In genomic region chr18:36143391-36143790, GRCh38 we compare ENCODE assay signal across 35 cellular contexts.
"Had no signal": no experiment of that assay in that cellular context is flagged by ENCODE, and none has a peak within 500 bp of the region (broad histone marks: within the 10 kb centered on the region; RNA-seq: fewer than 3 reads in every experiment).

No MANE protein-coding gene starts in this region.

- H3K4me3 ChIP-seq: MG63 had no signal

- H3K4me2 ChIP-seq: KMS-11 had no signal

- H3K27me3 ChIP-seq: MG63 had no signal

- DNase-seq: Karpas-422, Kasumi-1, MG63, MM.1S, MV-4-11, NCI-H1048, NCI-H1092, NCI-H1092 treated with DMSO at 0.1 percent for 48 hours, NCI-H1105, NCI-H1105 treated with DMSO at 0.1 percent for 48 hours, NCI-H1417, NCI-H1417 treated with DMSO at 0.1 percent for 48 hours, NCI-H1436, NCI-H1436 treated with DMSO at 0.1 percent for 48 hours, NCI-H146, NCI-H1694, NCI-H1694 treated with DMSO at 0.1 percent for 48 hours, NCI-H187, NCI-H187 treated with DMSO at 0.1 percent for 48 hours, NCI-H1930, NCI-H2029, NCI-H2029 treated with DMSO at 0.1 percent for 48 hours, NCI-H2081, NCI-H2081 treated with DMSO at 0.1 percent for 48 hours, NCI-H2107, NCI-H2171, NCI-H2171 treated with DMSO at 0.1 percent for 48 hours, NCI-H2227 treated with DMSO at 0.1 percent for 48 hours, NCI-H226, NCI-H345, NCI-H446, NCI-H446 treated with DMSO at 0.1 percent for 48 hours, NCI-H510A, NCI-H510A treated with DMSO at 0.1 percent for 48 hours had no signal

- H3K27ac ChIP-seq: KMS-11 had no signal

- H3K9me3 ChIP-seq: MG63 had no signal

- H3K9ac ChIP-seq: KMS-11 had no signal
